19 cellular contexts compared by ENCODE assay signal in genomic region chr10:82492647-82493046, GRCh38.
DNase-seq lines count a peak whose midpoint lies in the region; TF ChIP-seq lines count a peak whose summit lies in the region.
"Had no signal": no experiment of that assay in that cellular context is flagged by ENCODE, and none has a peak within 500 bp of the region (broad histone marks: within the 10 kb centered on the region; RNA-seq: fewer than 3 reads in every experiment).

No MANE protein-coding gene starts in this region.

- H3F3A ChIP-seq in OCI-LY1 (ENCODE audit: insufficient read depth, low read length) (peaks cover 4% of the 10 kb centered on the region; the same call in 1 of the 2 replicates), neural progenitor cell (ENCODE audit: low read depth) (no peaks in the 10 kb centered on the region)

- H3K27ac Mint-ChIP-seq in neural progenitor cell: no peak overlapping the region
- H3K27ac Mint-ChIP-seq: B cell; CD4-positive, alpha-beta T cell; CD8-positive, alpha-beta T cell had no signal

- no peaks in the 10 kb centered on the region for H3K9me2 ChIP-seq in OCI-LY1 (ENCODE audit: low read depth, low read length)

- H3K9me3 Mint-ChIP-seq in neural progenitor cell: no peaks in the 10 kb centered on the region

- H3K36me3 ChIP-seq in OCI-LY1 (ENCODE audit: insufficient read depth, low read length) (no peaks in the 10 kb centered on the region), neural progenitor cell (no peaks in the 10 kb centered on the region)

- H3K4me3 ChIP-seq in OCI-LY1 (ENCODE audit: low read depth, low read length, poor library complexity, severe bottlenecking) (no peak overlapping the region), neural progenitor cell (no peak overlapping the region)
- H3K4me3 ChIP-seq: A549; BLaER1 treated with 17β-estradiol and CSF1 and Interleukin-3, amounts not matched to agents 10 nM and 100 nM had no signal

- peaks cover 3% of the 10 kb centered on the region for H3K4me1 Mint-ChIP-seq in neural progenitor cell
- H3K4me1 Mint-ChIP-seq: B cell had no signal

- H3K27me3 ChIP-seq in OCI-LY1 (ENCODE audit: insufficient read depth, low read length) (no peaks in the 10 kb centered on the region), neural progenitor cell (no peaks in the 10 kb centered on the region)
- H3K27me3 ChIP-seq: BLaER1 treated with 17β-estradiol and CSF1 and Interleukin-3, amounts not matched to agents 10 nM and 100 nM had no signal

- H3K36me3 Mint-ChIP-seq in neural progenitor cell: no peaks in the 10 kb centered on the region
- H3K36me3 Mint-ChIP-seq: CD8-positive, alpha-beta T cell had no signal

- H4K20me1 ChIP-seq in OCI-LY1 (ENCODE audit: insufficient read depth, low read length) (no peaks in the 10 kb centered on the region), neural progenitor cell (ENCODE audit: low read depth) (no peaks in the 10 kb centered on the region)
- H4K20me1 ChIP-seq: BLaER1 treated with 17β-estradiol and CSF1 and Interleukin-3, amounts not matched to agents 10 nM and 100 nM had no signal

- no peak overlapping the region for H3K9ac ChIP-seq in OCI-LY1 (ENCODE audit: low read length)
- no peak overlapping the region for H3K9ac ChIP-seq in neural progenitor cell
- H3K9ac ChIP-seq: BLaER1 treated with 17β-estradiol and CSF1 and Interleukin-3, amounts not matched to agents 10 nM and 100 nM had no signal

- H3K4me1 ChIP-seq in OCI-LY1 (ENCODE audit: insufficient read depth, low read length, severe bottlenecking) (peaks cover 18% of the 10 kb centered on the region), neural progenitor cell (peaks cover 6% of the 10 kb centered on the region)
- H3K4me1 ChIP-seq: A549; BLaER1 treated with 17β-estradiol and CSF1 and Interleukin-3, amounts not matched to agents 10 nM and 100 nM; Caco-2 had no signal

- no peaks in the 10 kb centered on the region for H3K9me3 ChIP-seq in OCI-LY1 (ENCODE audit: low read length)
- H3K9me3 ChIP-seq in neural progenitor cell (ENCODE audit: low read depth): no peaks in the 10 kb centered on the region
- H3K9me3 ChIP-seq: A549, Caco-2 had no signal

- no peaks in the 10 kb centered on the region for H3K27me3 Mint-ChIP-seq in neural progenitor cell (ENCODE audit: insufficient read depth, low read depth)
- H3K27me3 Mint-ChIP-seq: B cell; CD4-positive, alpha-beta T cell had no signal

- peak overlapping the region; percentile 31; the same call in 1 of the 2 replicates for H2AFZ ChIP-seq in OCI-LY1 (ENCODE audit: low read length)
- no peak overlapping the region for H2AFZ ChIP-seq in neural progenitor cell (replicated peaks)

- H3K4me2 ChIP-seq in OCI-LY1 (ENCODE audit: low read length) (no peak overlapping the region), neural progenitor cell (no peak overlapping the region)
- H3K4me2 ChIP-seq: A549; BLaER1 treated with 17β-estradiol and CSF1 and Interleukin-3, amounts not matched to agents 10 nM and 100 nM had no signal

- TF ChIP-seq CTCF in OCI-LY1 (IDR thresholded peaks at IDR 0.05; ENCODE audit: low read length): no peak
- TF ChIP-seq CTCF in neural progenitor cell (IDR thresholded peaks at IDR 0.05): no peak

- no peak overlapping the region for H3K4me3 Mint-ChIP-seq in neural progenitor cell
- H3K4me3 Mint-ChIP-seq: B cell; CD4-positive, alpha-beta T cell; CD8-positive, alpha-beta T cell had no signal

- H3K79me2 ChIP-seq in OCI-LY1 (ENCODE audit: insufficient read depth, low read length): no peaks in the 10 kb centered on the region
- H3K79me2 ChIP-seq in neural progenitor cell (ENCODE audit: low read depth): no peaks in the 10 kb centered on the region

- peak; percentile 12 for DNase-seq in NCI-H526 treated with DMSO at 0.1 percent for 48 hours (lab: John Stamatoyannopoulos, UW)
- DNase-seq in neural progenitor cell (ENCODE audit: low spot score): peak; percentile 20
- no peak for DNase-seq in DMS53 (lab: John Stamatoyannopoulos, UW)
- no peak for DNase-seq in NCI-H1436 treated with DMSO at 0.1 percent for 48 hours (lab: John Stamatoyannopoulos, UW)
- DNase-seq: AML-193; Caco-2; Calu3; CD4-positive, alpha-beta T cell; CD8-positive, alpha-beta T cell; DMS79; DND-41; EL; GF-D8 had no signal

- H3K27ac ChIP-seq in OCI-LY1 (ENCODE audit: low read depth, low read length, poor library complexity, severe bottlenecking): no peak overlapping the region
- no peak overlapping the region for H3K27ac ChIP-seq in neural progenitor cell
- H3K27ac ChIP-seq: 22Rv1; A549; BLaER1 treated with 17β-estradiol and CSF1 and Interleukin-3, amounts not matched to agents 10 nM and 100 nM; C4-2B had no signal

Comparison
In these comparisons a context has a peak if more than half of its experiments do, and no peak if none do; other contexts are left out.
1. DNase-seq: peak in NCI-H526 treated with DMSO at 0.1 percent for 48 hours (single experiment) and neural progenitor cell (single experiment); none in DMS53 (single experiment) and NCI-H1436 treated with DMSO at 0.1 percent for 48 hours (single experiment).